9 cellular contexts compared by ENCODE assay signal in the genomic region with DNA sequence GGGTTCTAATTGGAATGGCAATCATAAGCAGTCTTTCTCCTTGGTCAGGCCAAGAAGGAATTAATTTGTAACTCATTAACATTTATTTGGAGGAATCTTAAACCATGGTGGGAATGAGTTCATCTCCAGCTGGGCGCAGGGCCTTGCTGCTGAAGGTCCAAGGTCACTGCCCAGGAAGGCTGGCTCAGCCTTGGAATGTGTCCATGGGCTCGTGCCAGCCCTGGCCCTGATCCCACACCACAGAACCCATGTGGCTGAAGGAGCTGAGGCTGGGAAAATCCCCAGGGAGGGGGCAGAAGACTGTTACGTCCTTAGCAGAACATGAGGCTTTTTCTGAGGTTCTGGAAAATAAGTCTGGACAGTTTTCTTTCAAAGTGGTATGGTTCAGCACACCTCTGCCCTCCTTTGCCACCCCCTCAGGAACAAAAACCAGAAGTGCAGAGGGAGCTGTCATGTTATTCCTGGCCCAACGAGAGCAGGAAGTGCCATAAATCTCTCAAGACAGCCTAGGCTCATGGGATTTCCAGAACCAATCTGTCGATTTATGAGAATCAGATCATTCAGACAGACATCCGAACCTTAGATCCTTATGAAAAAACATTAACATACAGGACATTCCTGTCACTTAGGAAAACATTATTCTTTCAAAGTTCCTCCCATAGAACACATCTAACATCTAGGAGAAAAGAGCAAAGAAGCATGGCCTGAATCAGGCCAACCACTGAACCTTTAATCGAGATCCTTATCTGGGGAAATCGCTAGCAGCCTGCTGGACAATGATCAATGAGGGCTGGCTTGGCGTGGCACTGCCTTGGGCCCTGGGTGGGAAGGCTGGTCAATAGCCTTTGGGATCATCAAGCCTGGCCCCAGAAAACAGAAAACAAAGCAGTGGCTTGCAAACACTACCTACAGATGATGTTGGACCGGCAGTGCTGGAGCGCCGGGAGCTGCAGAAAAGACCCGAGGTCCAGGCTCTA.
DNase-seq lines count a peak whose midpoint lies in the region; TF ChIP-seq lines count a peak whose summit lies in the region.
"Had no signal": no experiment of that assay in that cellular context is flagged by ENCODE, and none has a peak within 500 bp of the region (broad histone marks: within the 10 kb centered on the region; RNA-seq: fewer than 3 reads in every experiment).

No MANE protein-coding gene starts in this region.

- H3K9me3 ChIP-seq in SJSA1 (replicated peaks) (no peaks in the 10 kb centered on the region), parathyroid adenoma (ENCODE audit: control insufficient read depth, low read length) (no peaks in the 10 kb centered on the region)

- no peak overlapping the region for H3K9ac ChIP-seq in parathyroid adenoma

- no peaks in the 10 kb centered on the region for H3K79me2 ChIP-seq in parathyroid adenoma

- no peak overlapping the region for H2AFZ ChIP-seq in parathyroid adenoma

- no peaks in the 10 kb centered on the region; the same call in 1 of the 2 replicates for H3K36me3 ChIP-seq in SJSA1
- no peaks in the 10 kb centered on the region for H3K36me3 ChIP-seq in parathyroid adenoma (ENCODE audit: control insufficient read depth, insufficient read depth, low read length)

- peaks cover 15% of the 10 kb centered on the region for H3K4me1 ChIP-seq in SJSA1 (replicated peaks)
- peaks cover 9% of the 10 kb centered on the region for H3K4me1 ChIP-seq in parathyroid adenoma

- TF ChIP-seq CTCF in foreskin fibroblast (IDR thresholded peaks at IDR 0.05; ENCODE audit: low read depth, low read length) (no peak), parathyroid adenoma (IDR thresholded peaks at IDR 0.05) (no peak)

- DNase-seq in COLO829 (ENCODE audit: low spot score) (peak; percentile 35), SJSA1 (ENCODE audit: low read depth in 1 of 2, low spot score in 2 of 2) (peak; percentile 39 to 50), foreskin fibroblast (peak; percentile 78 to 80), NK-92 (lab: John Stamatoyannopoulos, UW; ENCODE audit: unreplicated experiment) (no peak), GM19238 (ENCODE audit: insufficient read length, low spot score) (no peak), amniotic stem cell (lab: John Stamatoyannopoulos, UW) (no peak)
- no peak for DNase-seq in stimulated activated naive CD4-positive, alpha-beta T cell (lab: John Stamatoyannopoulos, UW)
- DNase-seq: DND-41 had no signal

- H3K4me2 ChIP-seq in parathyroid adenoma (ENCODE audit: low read length): peak overlapping the region; percentile 6

- H3K4me3 ChIP-seq in SJSA1 (no peak overlapping the region), foreskin fibroblast (ENCODE audit: low read depth in 1 of 2, low read length in 2 of 2) (no peak overlapping the region), parathyroid adenoma (ENCODE audit: low read depth, low read length) (no peak overlapping the region)

- H3K27me3 ChIP-seq in SJSA1 (replicated peaks) (peaks cover 4% of the 10 kb centered on the region; the same call in 1 of the 2 replicates), parathyroid adenoma (ENCODE audit: control insufficient read depth, insufficient read depth, low read length) (no peaks in the 10 kb centered on the region)

- H3K27ac ChIP-seq in SJSA1: no peak overlapping the region
- H3K27ac ChIP-seq in parathyroid adenoma: no peak overlapping the region

Comparison
In these comparisons a context has a peak if more than half of its experiments do, and no peak if none do; other contexts are left out.
1. DNase-seq: peak in COLO829 (single experiment), SJSA1 (2 of 2) and foreskin fibroblast (2 of 2); none in stimulated activated naive CD4-positive, alpha-beta T cell (0 of 6), NK-92 (single experiment), GM19238 (single experiment) and amniotic stem cell (single experiment).